In the genomic region with DNA sequence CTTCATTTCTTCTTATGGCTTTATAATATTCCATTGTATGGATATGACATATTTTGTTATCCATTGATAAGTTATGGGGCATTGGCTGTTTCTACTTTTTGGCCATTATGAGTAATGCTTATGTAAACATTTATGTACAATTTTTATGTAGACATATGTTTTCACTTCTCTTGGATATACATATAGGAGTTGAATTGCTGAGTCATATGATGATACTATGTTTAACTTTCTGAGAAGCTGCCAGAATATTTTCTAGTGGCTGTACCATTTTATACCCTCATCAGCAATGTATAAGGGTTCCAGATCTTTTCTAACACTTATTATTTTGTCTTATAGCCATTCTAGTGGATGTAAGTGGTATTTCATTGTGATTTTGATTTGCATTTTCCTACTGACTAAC, we compare ENCODE assay signal across 32 cellular contexts. TPM values are rescaled to one million over a fixed set of nuclear protein-coding genes. Genes with fewer than 3 reads are reported as not detected.
"Had no signal": no experiment of that assay in that cellular context is flagged by ENCODE, and none has a peak within 500 bp of the region (broad histone marks: within the 10 kb centered on the region; RNA-seq: fewer than 3 reads in every experiment).

No MANE protein-coding gene starts in this region.

- H3K4me1 ChIP-seq: adrenal gland, breast epithelium, Peyer's patch, SJCRH30 had no signal

- H3K27me3 ChIP-seq: adrenal gland, breast epithelium, Peyer's patch, SJCRH30 had no signal

- H3K27ac ChIP-seq: adrenal gland, breast epithelium, Peyer's patch, RWPE1, SJCRH30, WERI-Rb-1 had no signal

- DNase-seq: activated CD4-positive, alpha-beta memory T cell treated with anti-CD3 and anti-CD28 coated beads, Interleukin-2, amount 10 ng/mL, durations not matched to agents 7 days and 5 days; activated CD4-positive, alpha-beta T cell treated with anti-CD3 and anti-CD28 coated beads for 36 hours; activated CD4-positive, alpha-beta T cell treated with anti-CD3 and anti-CD28 coated beads, Interleukin-2, amount 50 U/mL, for 1 hour; activated gamma-delta T cell; activated naive CD4-positive, alpha-beta T cell treated with anti-CD3 and anti-CD28 coated beads for 36 hours; activated naive CD8-positive, alpha-beta T cell treated with anti-CD3 and anti-CD28 coated beads for 36 hours; activated T-cell treated with anti-CD3 and anti-CD28 coated beads for 4 hours; activated T-cell treated with anti-CD3 and anti-CD28 coated beads, Interleukin-2, amount 50 U/mL, for 48 hours; adrenal gland; anterior cingulate cortex; MM.1S; NCI-H1105; NCI-H1436; NCI-H1694 treated with DMSO at 0.1 percent for 48 hours; NCI-H2029 treated with DMSO at 0.1 percent for 48 hours; NCI-H345; NCI-H510A; NCI-H526 treated with DMSO at 0.1 percent for 48 hours; NK-92 treated with Interleukin-12 subunit alpha and Interleukin-12 subunit beta, amount 100 ng/mL, for 24 hours; OCI-M1; Peyer's patch; Right ventricle myocardium superior; SJCRH30; SK-N-SH; T-helper 1 cell; WERI-Rb-1 had no signal

- FAIRE-seq: colon had no signal

- H3K4me2 ChIP-seq: SK-N-SH had no signal

- H3K9ac ChIP-seq: SK-N-SH had no signal

- H3K36me3 ChIP-seq: adrenal gland, breast epithelium, Peyer's patch, SJCRH30, WERI-Rb-1 had no signal

- H3K9me3 ChIP-seq: adrenal gland, Peyer's patch, SJCRH30, SK-N-SH had no signal

- H3K4me3 ChIP-seq: adrenal gland, breast epithelium, Peyer's patch, SJCRH30 had no signal

- ATAC-seq: activated CD4-positive, alpha-beta T cell treated with anti-CD3 and anti-CD28 coated beads for 36 hours; activated T-helper 17 cell treated with anti-CD3 and anti-CD28 coated beads, Interleukin-2, amount 50 U/mL, for 72 hours had no signal

RNA-seq across cellular contexts. Expression of gene OTOR, which starts 23.0 kb away (rescaled TPM):
- total RNA-seq: activated CD4-positive, alpha-beta memory T cell treated with anti-CD3 and anti-CD28 coated beads, Interleukin-2, amount 10 ng/mL, durations not matched to agents 7 days and 5 days; activated CD4-positive, alpha-beta T cell treated with anti-CD3 and anti-CD28 coated beads for 36 hours; activated CD8-positive, alpha-beta memory T cell treated with anti-CD3 and anti-CD28 coated beads for 36 hours; activated naive CD4-positive, alpha-beta T cell treated with anti-CD3 and anti-CD28 coated beads for 36 hours; activated naive CD8-positive, alpha-beta T cell treated with anti-CD3 and anti-CD28 coated beads for 36 hours; activated T-helper 17 cell treated with anti-CD3 and anti-CD28 coated beads, Interleukin-2, amount 50 U/mL, for 72 hours; adrenal gland; breast epithelium; Peyer's patch; Right ventricle myocardium superior; SJCRH30; T-helper 2 cell treated with Interferon-gamma antibody and Interleukin-4, amounts not matched to agents 100 ng/mL and 5 ng/mL, for 36 hours had no signal
- polyA plus RNA-seq: adrenal gland, SK-N-SH had no signal
